ENCODE assay signal across 8 cellular contexts in the genomic region with DNA sequence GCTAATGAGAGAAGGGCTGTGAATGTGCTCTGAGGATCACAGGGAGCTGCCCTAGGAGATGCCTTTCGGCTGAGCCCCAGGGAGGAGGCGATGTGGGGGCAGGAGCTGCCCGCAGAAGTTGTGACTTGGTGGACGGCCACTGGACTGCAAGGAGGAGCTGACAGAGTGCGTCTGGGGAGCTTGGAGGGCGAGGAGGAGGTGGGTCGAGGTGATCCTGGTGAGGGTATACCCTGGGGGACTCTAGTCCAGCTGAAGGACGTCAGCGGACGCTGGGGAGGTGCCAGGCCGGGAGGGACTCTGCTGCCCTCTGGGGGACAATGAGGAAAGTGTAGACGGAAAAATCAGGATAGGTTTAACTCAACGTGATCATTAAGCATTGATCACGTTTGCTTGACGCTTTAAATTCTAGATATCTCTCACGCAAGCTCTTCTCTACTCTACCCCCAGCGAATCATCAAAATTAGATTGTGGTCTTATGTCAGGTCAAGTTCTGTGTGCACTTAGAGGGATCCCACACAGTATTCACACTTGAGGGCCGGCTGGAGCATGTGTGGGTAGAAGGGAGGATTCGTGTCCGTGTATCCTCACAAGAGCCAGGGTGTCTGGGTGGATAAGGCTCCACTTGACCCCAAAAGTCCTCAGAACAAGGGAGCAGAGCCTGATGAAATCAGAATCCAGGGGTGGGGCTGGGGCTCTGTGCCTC. TPM values are rescaled to one million over a fixed set of nuclear protein-coding genes. Genes with fewer than 3 reads are reported as not detected.
DNase-seq lines count a peak whose midpoint lies in the region; ATAC-seq and TF ChIP-seq lines count a peak whose summit lies in the region.

No MANE protein-coding gene starts in this region.

- no peak overlapping the region for H3K27ac Mint-ChIP-seq in activated naive CD8-positive, alpha-beta T cell treated with anti-CD3 and anti-CD28 coated beads for 36 hours

- DNase-seq in NCI-H82 (lab: John Stamatoyannopoulos, UW) (peak; percentile 42), NCI-H82 treated with DMSO at 0.1 percent for 48 hours (lab: John Stamatoyannopoulos, UW; ENCODE audit: unreplicated experiment) (no peak), M059J (ENCODE audit: low read depth) (peak; percentile 1), mucosa of descending colon (peak in 2 of 3 donors; percentile 19 to 70), inferior parietal cortex (ENCODE audit: extremely low spot score) (no peak), SKM-1 (lab: John Stamatoyannopoulos, UW; ENCODE audit: unreplicated experiment) (no peak)
- peak; percentile 27 for DNase-seq in activated naive CD8-positive, alpha-beta T cell treated with anti-CD3 and anti-CD28 coated beads for 36 hours

- no peaks in the 10 kb centered on the region for H3K4me1 ChIP-seq in mucosa of descending colon (ENCODE audit: low read depth)

- intact Hi-C loops in mucosa of descending colon (cut with DNase I, micrococcal nuclease), result loop anchor here in 1 of 2 donors (5.0 kb wide), 1 partner anchor 49 kb away; no protein-coding TSS in a partner anchor

- no peaks in the 10 kb centered on the region for H3K9me3 Mint-ChIP-seq in activated naive CD8-positive, alpha-beta T cell treated with anti-CD3 and anti-CD28 coated beads for 36 hours

- ATAC-seq in mucosa of descending colon (peak; percentile 68), HG03039 (IDR thresholded peaks at IDR 0.05; ENCODE audit: unreplicated experiment) (no peak)

- no peaks in the 10 kb centered on the region for H3K36me3 Mint-ChIP-seq in activated naive CD8-positive, alpha-beta T cell treated with anti-CD3 and anti-CD28 coated beads for 36 hours

- TF ChIP-seq CTCF in mucosa of descending colon (IDR thresholded peaks at IDR 0.05), result peak; percentile 43

- H3K4me3 ChIP-seq in mucosa of descending colon, result no peak overlapping the region

- H3K9me3 ChIP-seq in mucosa of descending colon, result no peaks in the 10 kb centered on the region

- H3K4me1 Mint-ChIP-seq in activated naive CD8-positive, alpha-beta T cell treated with anti-CD3 and anti-CD28 coated beads for 36 hours, result no peaks in the 10 kb centered on the region

- H3K4me3 Mint-ChIP-seq in activated naive CD8-positive, alpha-beta T cell treated with anti-CD3 and anti-CD28 coated beads for 36 hours, result no peak overlapping the region

- peaks cover 41% of the 10 kb centered on the region for H3K27me3 Mint-ChIP-seq in activated naive CD8-positive, alpha-beta T cell treated with anti-CD3 and anti-CD28 coated beads for 36 hours

- H3K36me3 ChIP-seq in mucosa of descending colon (ENCODE audit: low read depth), result no peaks in the 10 kb centered on the region

RNA-seq across cellular contexts. Expression of a gene that starts 3.3 kb away (rescaled TPM):
- not detected in 2 replicates for total RNA-seq in M059J (2014; rRNA removed; shearing (Covaris generic))
- not detected for total RNA-seq in activated naive CD8-positive, alpha-beta T cell treated with anti-CD3 and anti-CD28 coated beads for 36 hours
- 1,000 to 10,000 TPM in 2 of 3 donors, 100 to 1,000 TPM in 1; 753 to 3,639 (median 2,117) TPM for total RNA-seq in mucosa of descending colon

RNA-seq across cellular contexts. Expression of a gene that starts 17.0 kb away (rescaled TPM):
- total RNA-seq in M059J (2014; rRNA removed; shearing (Covaris generic)), result not detected in 2 replicates
- not detected for total RNA-seq in activated naive CD8-positive, alpha-beta T cell treated with anti-CD3 and anti-CD28 coated beads for 36 hours
- 1,000 to 10,000 TPM; 2,069 to 7,240 (median 3,325) TPM for total RNA-seq in mucosa of descending colon

Comparison
In these comparisons a context has a peak if more than half of its experiments do, and no peak if none do; other contexts are left out.
1. DNase-seq: peak in NCI-H82 (single experiment), M059J (single experiment), activated naive CD8-positive, alpha-beta T cell treated with anti-CD3 and anti-CD28 coated beads for 36 hours (single experiment) and mucosa of descending colon (2 of 3); none in NCI-H82 treated with DMSO at 0.1 percent for 48 hours (single experiment), inferior parietal cortex (single experiment) and SKM-1 (single experiment).
2. RNA of a gene that starts 3.3 kb away (total RNA-seq): 753 to 3,639 TPM in mucosa of descending colon; not detected in M059J and not detected in activated naive CD8-positive, alpha-beta T cell treated with anti-CD3 and anti-CD28 coated beads for 36 hours; every median in the first group is over 100 times any median in the second.
3. RNA of a gene that starts 17.0 kb away (total RNA-seq): 2,069 to 7,240 TPM in mucosa of descending colon; not detected in M059J and not detected in activated naive CD8-positive, alpha-beta T cell treated with anti-CD3 and anti-CD28 coated beads for 36 hours; every median in the first group is over 1,000 times any median in the second.